ENCODE assay signal across 9 cellular contexts in the genomic region with DNA sequence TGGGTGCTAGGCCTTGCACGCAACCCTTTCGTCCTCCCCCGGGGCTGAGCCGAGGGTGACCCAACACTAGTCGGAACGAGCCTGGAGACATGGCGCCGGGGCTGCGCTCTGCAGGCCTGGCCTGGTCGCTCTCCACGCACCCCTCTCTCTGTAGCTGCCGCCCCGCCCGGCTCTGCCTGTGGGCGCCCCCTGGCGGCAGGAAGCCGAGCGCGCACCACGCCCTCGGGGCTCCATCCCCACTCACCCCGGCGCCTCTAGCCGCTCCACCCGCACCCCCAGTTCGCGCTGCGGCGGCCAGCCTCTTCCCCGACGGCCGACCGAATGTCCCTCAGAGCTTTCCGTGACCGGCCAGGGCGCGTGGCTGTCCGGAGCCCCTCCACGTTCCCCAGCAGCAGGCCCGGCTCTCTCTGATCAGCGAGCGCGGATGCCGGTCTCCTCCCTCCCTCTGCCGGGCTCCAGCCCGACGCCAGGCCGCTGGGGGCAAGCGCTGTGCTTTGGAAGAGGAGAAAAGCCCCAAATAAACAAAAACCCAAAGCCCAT. TPM values are rescaled to one million over a fixed set of nuclear protein-coding genes. Genes with fewer than 3 reads are reported as not detected.
DNase-seq lines count a peak whose midpoint lies in the region; ATAC-seq and TF ChIP-seq lines count a peak whose summit lies in the region.
"Had no signal": no experiment of that assay in that cellular context is flagged by ENCODE, and none has a peak within 500 bp of the region (broad histone marks: within the 10 kb centered on the region; RNA-seq: fewer than 3 reads in every experiment).

No MANE protein-coding gene starts in this region.

- H3K4me1 ChIP-seq in duodenal mucosa (ENCODE audit: control insufficient read depth in 1 of 2, insufficient read depth in 2 of 2, low read length in 2 of 2) = peaks cover 10 to 11% of the 10 kb centered on the region in 2 donors
- peaks cover 32% of the 10 kb centered on the region for H3K4me1 ChIP-seq in lower lobe of right lung

- H3K27ac ChIP-seq in duodenal mucosa (ENCODE audit: low read depth, low read length) = no peak overlapping the region
- H3K27ac ChIP-seq in lower lobe of right lung = no peak overlapping the region
- H3K27ac ChIP-seq: BLaER1 had no signal

- H3K4me3 ChIP-seq in NB4 (ENCODE audit: low read depth, low read length) (no peak overlapping the region), duodenal mucosa (ENCODE audit: low read depth in 1 of 2, low read length in 2 of 2) (peak overlapping the region; percentile 30 to 44), lower lobe of right lung (peak overlapping the region; percentile 22)
- H3K4me3 ChIP-seq: BLaER1 had no signal

- DNase-seq in DMS153 treated with DMSO at 0.1 percent for 48 hours (lab: John Stamatoyannopoulos, UW; ENCODE audit: unreplicated experiment) (peak; percentile 43), DMS153 (lab: John Stamatoyannopoulos, UW) (no peak), NB4 (ENCODE audit: low read depth) (peak; percentile 60), lower lobe of right lung (peak; percentile 78)
- DNase-seq in activated CD4-positive, alpha-beta T cell treated with anti-CD3 and anti-CD28 coated beads, Interleukin-2, amount 50 U/mL, for 24 hours (ENCODE audit: low read depth in 1 of 2, low spot score in 1 of 2) = peak; percentile 51 to 54
- peak; percentile 38 for DNase-seq in stimulated activated CD8-positive, alpha-beta memory T cell treated with anti-CD3 and anti-CD28 coated beads, Interleukin-12 subunit alpha, Interleukin-12 subunit beta, amount 100 ng/mL, for 4 hours (ENCODE audit: low read depth)

- H3K9me3 ChIP-seq in duodenal mucosa (ENCODE audit: control insufficient read depth in 1 of 2, low read length in 2 of 2) = no peaks in the 10 kb centered on the region
- H3K9me3 ChIP-seq in lower lobe of right lung = no peaks in the 10 kb centered on the region

- TF ChIP-seq CTCF in NB4 (IDR thresholded peaks at IDR 0.05; ENCODE audit: low read depth, low read length) = peak; percentile 78
- TF ChIP-seq CTCF in lower lobe of right lung (IDR thresholded peaks at IDR 0.05) = peak; percentile 94

- peaks cover 87 to 91% of the 10 kb centered on the region in 2 donors for H3K27me3 ChIP-seq in duodenal mucosa (ENCODE audit: control insufficient read depth in 1 of 2, insufficient read depth in 2 of 2, low read length in 2 of 2)
- peaks cover 99% of the 10 kb centered on the region for H3K27me3 ChIP-seq in lower lobe of right lung (ENCODE audit: low read depth)

- TF ChIP-seq POLR2A in NB4 (IDR thresholded peaks at IDR 0.05; ENCODE audit: extremely low read depth, insufficient read length) = no peak

- H3K9ac ChIP-seq in duodenal mucosa (ENCODE audit: low read depth in 1 of 2, low read length in 2 of 2) = no peak overlapping the region
- H3K9ac ChIP-seq: BLaER1 had no signal

- no peaks in the 10 kb centered on the region for H3K36me3 ChIP-seq in duodenal mucosa (ENCODE audit: control insufficient read depth in 1 of 2, insufficient read depth in 2 of 2, low read length in 2 of 2)
- H3K36me3 ChIP-seq in lower lobe of right lung = no peaks in the 10 kb centered on the region
- H3K36me3 ChIP-seq: BLaER1 had no signal

- intact Hi-C loops in lower lobe of right lung (cut with DNase I) = no loop called here

- ATAC-seq in HG02588 (IDR thresholded peaks at IDR 0.05; ENCODE audit: unreplicated experiment) (peak; percentile 91), lower lobe of right lung (peak; percentile 94)

RNA-seq across cellular contexts. Expression of a gene that starts 29.1 kb away (rescaled TPM):
- not detected for total RNA-seq in lower lobe of right lung

RNA-seq across cellular contexts. Expression of a gene that starts 30.1 kb away (rescaled TPM):
- not detected for total RNA-seq in lower lobe of right lung
